ENCODE assay signal across 1 cellular context in genomic region chr14:65255583-65256443, GRCh38.
TF ChIP-seq lines count a peak whose summit lies in the region.

No MANE protein-coding gene starts in this region.

TF ChIP-seq in H1, 55 proteins besides CTCF, POLR2A, EP300 and RAD21:
- TF ChIP-seq SP1 (IDR thresholded peaks at IDR 0.05; ENCODE audit: low read depth, low read length), result peak; percentile 87; the same call in 1 of the 2 replicates
- no peak for TF ChIP-seq MAX (IDR thresholded peaks at IDR 0.05)
- peak; percentile 52; the same call in 1 of the 2 replicates for TF ChIP-seq SP4 (IDR thresholded peaks at IDR 0.05; ENCODE audit: low read length)
- no peak for TF ChIP-seq USF2 (IDR thresholded peaks at IDR 0.05; ENCODE audit: low read length)
- TF ChIP-seq PHF8 (conservative IDR thresholded peaks at IDR 0.05; ENCODE audit: low read depth, low read length), result 0 out of 2 replicates have a peak, but pooled peaks have one; percentile 25
- TF ChIP-seq RBBP5 (IDR thresholded peaks at IDR 0.05; ENCODE audit: borderline replicate concordance, low read depth, low read length), result peak; percentile 97; the same call in 1 of the 2 replicates
- TF ChIP-seq SAP30 (IDR thresholded peaks at IDR 0.05; ENCODE audit: insufficient read depth, insufficient replicate concordance, low read length), result no peak
- TF ChIP-seq CTBP2 (IDR thresholded peaks at IDR 0.05; ENCODE audit: borderline replicate concordance, insufficient read depth, insufficient read length, low read length), result peak; percentile 48
- TF ChIP-seq ASH2L (IDR thresholded peaks at IDR 0.05; ENCODE audit: low read length), result peak; percentile 92
- no peak for TF ChIP-seq RFX5 (IDR thresholded peaks at IDR 0.05; ENCODE audit: borderline replicate concordance, low read depth, low read length)
- no peak for TF ChIP-seq EGR1 (IDR thresholded peaks at IDR 0.05; ENCODE audit: borderline replicate concordance, low read depth, low read length)
- peak; percentile 65 for TF ChIP-seq E2F6 (IDR thresholded peaks at IDR 0.05)
- TF ChIP-seq TAF1 (IDR thresholded peaks at IDR 0.05; ENCODE audit: low read depth, low read length), result no peak
- no peak for TF ChIP-seq NRF1 (IDR thresholded peaks at IDR 0.05; ENCODE audit: low read depth, low read length)
- no peak for TF ChIP-seq CBX8 (IDR thresholded peaks at IDR 0.05; ENCODE audit: borderline replicate concordance, low read depth, low read length)
- no peak for TF ChIP-seq GABPA (IDR thresholded peaks at IDR 0.05; ENCODE audit: borderline replicate concordance, insufficient read depth, low read length)
- TF ChIP-seq CHD2 (IDR thresholded peaks at IDR 0.05; ENCODE audit: low read length), result peak; percentile 54
- no peak for TF ChIP-seq JUND (IDR thresholded peaks at IDR 0.05; ENCODE audit: low read length)
- no peak for TF ChIP-seq BACH1 (IDR thresholded peaks at IDR 0.05; ENCODE audit: low read length)
- TF ChIP-seq CREB1 (IDR thresholded peaks at IDR 0.05), result no peak
